In genomic region chr4:48267574-48267973, GRCh38 we compare ENCODE assay signal across 28 cellular contexts. TPM values are rescaled to one million over a fixed set of nuclear protein-coding genes. Genes with fewer than 3 reads are reported as not detected.
DNase-seq lines count a peak whose midpoint lies in the region; ATAC-seq and TF ChIP-seq lines count a peak whose summit lies in the region.
"Had no signal": no experiment of that assay in that cellular context is flagged by ENCODE, and none has a peak within 500 bp of the region (broad histone marks: within the 10 kb centered on the region; RNA-seq: fewer than 3 reads in every experiment).

No MANE protein-coding gene starts in this region.

- CTCF ChIA-PET in Calu3 (lab: Charles Lee) (no interaction called here), T-cell (lab: Charles Lee) (no interaction called here)
- CTCF ChIA-PET in activated CD8-positive, alpha-beta T cell treated with anti-CD3 and anti-CD28 coated beads for 36 hours (lab: Charles Lee): interaction anchor here (1.2 kb wide), 1 partner anchor 42 kb away, joined by 3 read pairs; no protein-coding TSS in a partner anchor

- BruUV-seq in Calu3 (replicated peaks; lab: Mats Ljungman, UMichigan): no TSS peak

- H3K36me3 Mint-ChIP-seq in Calu3 (ENCODE audit: insufficient read depth, unreplicated experiment) (peaks cover 12% of the 10 kb centered on the region), T-cell (peaks cover 3% of the 10 kb centered on the region), naive B cell (peaks cover 0 to 5% of the 10 kb centered on the region in 2 donors)
- peaks cover 3% of the 10 kb centered on the region for H3K36me3 Mint-ChIP-seq in activated CD8-positive, alpha-beta T cell treated with anti-CD3 and anti-CD28 coated beads for 36 hours (ENCODE audit: low read depth)
- H3K36me3 Mint-ChIP-seq: mesothelial cell of epicardium had no signal

- H3K27me3 Mint-ChIP-seq in Calu3 (ENCODE audit: unreplicated experiment) (no peaks in the 10 kb centered on the region), T-cell (peaks cover 0 to 4% of the 10 kb centered on the region in 2 donors), naive B cell (no peaks in the 10 kb centered on the region)
- H3K27me3 Mint-ChIP-seq in activated CD8-positive, alpha-beta T cell treated with anti-CD3 and anti-CD28 coated beads for 36 hours: no peaks in the 10 kb centered on the region
- H3K27me3 Mint-ChIP-seq: stimulated activated naive CD8-positive, alpha-beta T cell treated with anti-CD3 and anti-CD28 coated beads, Interleukin-15, amount 100 ng/mL, for 72 hours had no signal

- intact Hi-C loops in Calu3 (cut with micrococcal nuclease; ENCODE audit: unreplicated experiment): no loop called here
- intact Hi-C loops in activated CD8-positive, alpha-beta T cell treated with anti-CD3 and anti-CD28 coated beads for 36 hours (cut with micrococcal nuclease): no loop called here

- peaks cover 28% of the 10 kb centered on the region; the same call in 1 of the 2 replicates for H3K36me3 ChIP-seq in BLaER1
- H3K36me3 ChIP-seq: colonic mucosa, left ventricle myocardium inferior, ovary, right atrium auricular region, SJSA1, thyroid gland had no signal

- H4K20me1 ChIP-seq in BLaER1: no peaks in the 10 kb centered on the region

- peak overlapping the region; percentile 30; the same call in 1 of the 2 replicates for H3K9ac ChIP-seq in BLaER1

- POLR2A ChIA-PET in T-cell (lab: Charles Lee): no interaction called here
- POLR2A ChIA-PET in activated CD8-positive, alpha-beta T cell treated with anti-CD3 and anti-CD28 coated beads for 36 hours (lab: Charles Lee): no interaction called here

- H3K27ac Mint-ChIP-seq in Calu3 (ENCODE audit: unreplicated experiment): no peak overlapping the region
- H3K27ac Mint-ChIP-seq in T-cell: no peak overlapping the region
- no peak overlapping the region for H3K27ac Mint-ChIP-seq in naive B cell
- no peak overlapping the region for H3K27ac Mint-ChIP-seq in activated CD8-positive, alpha-beta T cell treated with anti-CD3 and anti-CD28 coated beads for 36 hours
- H3K27ac Mint-ChIP-seq: effector memory CD8-positive, alpha-beta T cell; mesothelial cell of epicardium; stimulated activated naive CD8-positive, alpha-beta T cell treated with anti-CD3 and anti-CD28 coated beads, Interleukin-15, amount 100 ng/mL, for 72 hours; T-helper 1 cell treated with Interleukin-12 subunit alpha and Interleukin-12 subunit beta and Interleukin-4 antibody, amounts not matched to agents 30 μg/mL and 1 μg/mL, for 36 hours had no signal

- H3K9me3 Mint-ChIP-seq in Calu3 (ENCODE audit: low read depth, unreplicated experiment) (peaks cover 2% of the 10 kb centered on the region), T-cell (no peaks in the 10 kb centered on the region), naive B cell (no peaks in the 10 kb centered on the region)
- H3K9me3 Mint-ChIP-seq in activated CD8-positive, alpha-beta T cell treated with anti-CD3 and anti-CD28 coated beads for 36 hours: no peaks in the 10 kb centered on the region
- H3K9me3 Mint-ChIP-seq: effector memory CD8-positive, alpha-beta T cell; mesothelial cell of epicardium; naive thymus-derived CD8-positive, alpha-beta T cell; stimulated activated naive CD8-positive, alpha-beta T cell treated with anti-CD3 and anti-CD28 coated beads, Interleukin-15, amount 100 ng/mL, for 72 hours; T-helper 1 cell treated with Interleukin-12 subunit alpha and Interleukin-12 subunit beta and Interleukin-4 antibody, amounts not matched to agents 30 μg/mL and 1 μg/mL, for 36 hours had no signal

- H3K27ac ChIP-seq in BLaER1: peak overlapping the region; percentile 50
- H3K27ac ChIP-seq: colonic mucosa, left ventricle myocardium inferior, ovary, right atrium auricular region, SJSA1, thyroid gland had no signal

- ATAC-seq in T-cell (replicated peaks in 1 of 4): no peak
- no peak for ATAC-seq in naive B cell (ENCODE audit: low read depth in 2 of 2)
- no peak for ATAC-seq in activated CD8-positive, alpha-beta T cell treated with anti-CD3 and anti-CD28 coated beads for 36 hours
- no peak for ATAC-seq in HG02759 (IDR thresholded peaks at IDR 0.05; ENCODE audit: unreplicated experiment)
- ATAC-seq: effector memory CD8-positive, alpha-beta T cell; naive thymus-derived CD8-positive, alpha-beta T cell; stimulated activated naive CD8-positive, alpha-beta T cell treated with anti-CD3 and anti-CD28 coated beads, Interleukin-15, amount 100 ng/mL, for 72 hours had no signal

- H3K4me3 Mint-ChIP-seq in Calu3 (ENCODE audit: low read depth, unreplicated experiment) (peak overlapping the region; percentile 81), T-cell (peak overlapping the region; percentile 3 to 92 (median 21)), naive B cell (peak overlapping the region in 5 of 8 donors; percentile 21 to 92 (median 79))
- H3K4me3 Mint-ChIP-seq in activated CD8-positive, alpha-beta T cell treated with anti-CD3 and anti-CD28 coated beads for 36 hours: no peak overlapping the region

- no peaks in the 10 kb centered on the region for H3K27me3 ChIP-seq in BLaER1
- H3K27me3 ChIP-seq: colonic mucosa, ovary, right atrium auricular region, SJSA1, thyroid gland had no signal

- TF ChIP-seq CTCF in Calu3 (IDR thresholded peaks at IDR 0.05; ENCODE audit: unreplicated experiment): no peak
- TF ChIP-seq CTCF in activated CD8-positive, alpha-beta T cell treated with anti-CD3 and anti-CD28 coated beads for 36 hours (IDR thresholded peaks at IDR 0.05): no peak

- peaks cover 9% of the 10 kb centered on the region; the same call in 1 of the 2 replicates for H3K9me3 ChIP-seq in BLaER1
- H3K9me3 ChIP-seq: colonic mucosa, left ventricle myocardium inferior, ovary, right atrium auricular region, SJSA1, thyroid gland had no signal

- H3K4me1 ChIP-seq in BLaER1: peaks cover 79% of the 10 kb centered on the region
- H3K4me1 ChIP-seq: colonic mucosa, SJSA1, thyroid gland had no signal

- H3K4me2 ChIP-seq in BLaER1: peak overlapping the region; percentile 83

- H3K4me3 ChIP-seq in BLaER1: peak overlapping the region; percentile 95
- H3K4me3 ChIP-seq: colonic mucosa, left ventricle myocardium inferior, ovary, right atrium auricular region, SJSA1, thyroid gland had no signal

- H3K4me1 Mint-ChIP-seq in Calu3 (ENCODE audit: low read depth, unreplicated experiment): peaks cover 15% of the 10 kb centered on the region
- peaks cover 17 to 19% (median 18%) of the 10 kb centered on the region in 3 donors for H3K4me1 Mint-ChIP-seq in T-cell
- peaks cover 17 to 35% (median 22%) of the 10 kb centered on the region in 3 donors for H3K4me1 Mint-ChIP-seq in naive B cell
- peaks cover 15% of the 10 kb centered on the region for H3K4me1 Mint-ChIP-seq in activated CD8-positive, alpha-beta T cell treated with anti-CD3 and anti-CD28 coated beads for 36 hours (ENCODE audit: low read depth)

- DNase-seq in Calu3 (no peak), T-cell (no peak), naive B cell (no peak), Kasumi-1 (lab: John Stamatoyannopoulos, UW) (no peak), NCI-H2029 treated with DMSO at 0.1 percent for 48 hours (lab: John Stamatoyannopoulos, UW) (no peak)
- DNase-seq in activated CD8-positive, alpha-beta T cell treated with anti-CD3 and anti-CD28 coated beads for 36 hours: no peak
- DNase-seq: ACHN; activated CD8-positive, alpha-beta memory T cell treated with anti-CD3 and anti-CD28 coated beads, Interleukin-2, amount 50 U/mL, for 48 hours; activated effector memory CD4-positive, alpha-beta T cell treated with anti-CD3 and anti-CD28 coated beads, Interleukin-2, amount 50 U/mL, for 16 hours; C1 segment of cervical spinal cord; colonic mucosa; effector memory CD8-positive, alpha-beta T cell; GDM1; hypothalamus; KBM-7; left ventricle myocardium inferior; naive thymus-derived CD8-positive, alpha-beta T cell; NCI-H1694; NCI-H526; ovary; stimulated activated naive CD8-positive, alpha-beta T cell treated with anti-CD3 and anti-CD28 coated beads, Interleukin-15, amount 100 ng/mL, for 72 hours; thyroid gland had no signal

RNA-seq across cellular contexts. Expression of gene TEC, which starts 2.1 kb away (rescaled TPM):
- total RNA-seq in Calu3 (2022) (3.2 and 5.4 TPM in 2 replicates), T-cell (1 to 10 TPM; 1.7 to 5.4 (median 2.5) TPM)
- 1 to 10 TPM in 5 of 6 donors, under 1 TPM in 1; 0.97 to 2.7 (median 1.6) TPM for polyA plus RNA-seq in naive B cell (ENCODE audit: low read depth in 6 of 6)
- total RNA-seq in activated CD8-positive, alpha-beta T cell treated with anti-CD3 and anti-CD28 coated beads for 36 hours: 1 to 10 TPM; 3.6 to 4.2 TPM
